In the genomic region with DNA sequence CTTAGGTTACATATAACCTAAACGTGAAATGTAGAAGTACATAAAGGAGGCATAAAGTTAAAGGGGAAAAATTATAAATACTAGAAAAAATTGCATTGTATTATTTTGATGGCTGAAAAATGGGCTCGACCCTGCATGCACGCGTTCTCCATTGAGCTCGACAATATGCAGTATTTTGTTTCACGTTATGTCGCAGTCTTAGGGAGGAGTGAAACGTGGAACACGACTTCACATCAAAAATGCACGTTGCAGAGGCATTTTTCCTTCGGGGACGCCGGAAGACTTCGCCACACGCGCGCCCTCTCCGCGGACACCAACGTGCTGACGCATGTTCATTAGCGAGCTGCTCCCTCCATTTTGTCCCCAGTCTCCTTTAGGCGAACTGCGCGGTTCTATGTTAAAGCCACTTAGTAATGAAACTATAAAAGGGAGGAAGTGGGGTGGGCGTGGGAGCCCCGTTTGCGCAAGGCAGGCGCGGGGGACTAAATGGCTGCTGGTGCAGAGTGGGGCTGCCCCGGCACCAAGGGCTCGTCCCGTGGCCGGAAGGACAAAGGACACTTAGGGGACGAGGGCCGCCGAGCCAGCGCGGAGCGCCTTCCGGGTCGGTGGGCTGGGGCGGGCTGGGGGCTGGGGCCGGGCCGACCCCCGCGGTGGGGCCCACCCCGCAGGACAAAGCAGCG, we compare ENCODE assay signal across 8 cellular contexts. TPM values are rescaled to one million over a fixed set of nuclear protein-coding genes. Genes with fewer than 3 reads are reported as not detected.
DNase-seq lines count a peak whose midpoint lies in the region; ATAC-seq and TF ChIP-seq lines count a peak whose summit lies in the region.

No MANE protein-coding gene starts in this region.

- peak in 1 of 2 donors; percentile 86 for TF ChIP-seq EP300 in tibial nerve (IDR thresholded peaks at IDR 0.05)

- H3K9me3 ChIP-seq in KOPT-K1 (ENCODE audit: insufficient read depth, low read length, poor library complexity, severe bottlenecking) (no peaks in the 10 kb centered on the region), tibial nerve (no peaks in the 10 kb centered on the region)

- 0 to 1% methylated on average over 34 to 45 of the region's 49 CpGs for WGBS in tibial nerve, 2 donors

- TF ChIP-seq POLR2A in tibial nerve (IDR thresholded peaks at IDR 0.05): peak; percentile 29 to 57

- DNase-seq in ELR (ENCODE audit: low read depth) (peak; percentile 95), RWPE1 (ENCODE audit: low spot score) (peak; percentile 79), activated gamma-delta T cell (lab: John Stamatoyannopoulos, UW) (peak; percentile 81), fibroblast of villous mesenchyme (ENCODE audit: low read depth) (peak; percentile 96), omental fat pad (ENCODE audit: low spot score) (peak; percentile 55), tibial nerve (ENCODE audit: low spot score in 2 of 2) (peak; percentile 72 to 84)

- ATAC-seq in GM21786 (IDR thresholded peaks at IDR 0.05; ENCODE audit: unreplicated experiment) (peak; percentile 70), omental fat pad (ENCODE audit: low FRiP score) (peak; percentile 65)

- peaks cover 0 to 34% (median 10%) of the 10 kb centered on the region in 4 donors for H3K4me1 ChIP-seq in tibial nerve

- peak overlapping the region; percentile 83 for H3K4me3 ChIP-seq in fibroblast of villous mesenchyme (ENCODE audit: low read depth, low read length)
- peak overlapping the region; percentile 67 to 92 (median 78) for H3K4me3 ChIP-seq in tibial nerve

- POLR2A ChIA-PET in RWPE1 (lab: Yijun Ruan, JAX; ENCODE audit: low non-redundant PET): no interaction called here

- peak overlapping the region; percentile 97 for H3K27ac ChIP-seq in KOPT-K1 (ENCODE audit: low read depth, low read length, poor library complexity, severe bottlenecking)
- peak overlapping the region; percentile 99 for H3K27ac ChIP-seq in RWPE1
- H3K27ac ChIP-seq in tibial nerve: peak overlapping the region; percentile 99 to 100 (median 100)

- H3K36me3 ChIP-seq in KOPT-K1 (ENCODE audit: insufficient read depth, low read length): peaks cover 30% of the 10 kb centered on the region
- H3K36me3 ChIP-seq in tibial nerve: peaks cover 0 to 13% (median 0%) of the 10 kb centered on the region in 3 donors

- TF ChIP-seq CTCF in RWPE1 (conservative IDR thresholded peaks at IDR 0.05; ENCODE audit: low read depth) (no peak), fibroblast of villous mesenchyme (IDR thresholded peaks at IDR 0.05; ENCODE audit: insufficient read depth, low read depth, low read length) (no peak), omental fat pad (IDR thresholded peaks at IDR 0.05) (no peak), tibial nerve (IDR thresholded peaks at IDR 0.05) (peak in 1 of 5 experiments; percentile 5)

- CTCF ChIA-PET in RWPE1 (lab: Yijun Ruan, JAX): no interaction called here

- no peaks in the 10 kb centered on the region for H3K27me3 ChIP-seq in tibial nerve

RNA-seq across cellular contexts. Expression of a gene that starts 0.7 kb away (rescaled TPM):
- total RNA-seq in fibroblast of villous mesenchyme (31.6 and 32.8 TPM in 2 replicates), omental fat pad (10 to 100 TPM; 19.4 to 43.2 (median 24.1) TPM), tibial nerve (10 to 100 TPM; 20.2 to 44.4 (median 39.5) TPM)

RNA-seq across cellular contexts. Expression of a gene that starts 29.6 kb away (rescaled TPM):
- total RNA-seq in fibroblast of villous mesenchyme (209 and 324 TPM in 2 replicates), omental fat pad (100 to 1,000 TPM; 325 to 565 (median 451) TPM), tibial nerve (100 to 1,000 TPM; 344 to 503 (median 410) TPM)

Comparison
In these comparisons a context has a peak if more than half of its experiments do, and no peak if none do; other contexts are left out.
1. Peak in every context shown above with its lines: DNase-seq, ATAC-seq, H3K4me3 ChIP-seq and H3K27ac ChIP-seq.